ENCODE assay signal across 20 cellular contexts in the genomic region with DNA sequence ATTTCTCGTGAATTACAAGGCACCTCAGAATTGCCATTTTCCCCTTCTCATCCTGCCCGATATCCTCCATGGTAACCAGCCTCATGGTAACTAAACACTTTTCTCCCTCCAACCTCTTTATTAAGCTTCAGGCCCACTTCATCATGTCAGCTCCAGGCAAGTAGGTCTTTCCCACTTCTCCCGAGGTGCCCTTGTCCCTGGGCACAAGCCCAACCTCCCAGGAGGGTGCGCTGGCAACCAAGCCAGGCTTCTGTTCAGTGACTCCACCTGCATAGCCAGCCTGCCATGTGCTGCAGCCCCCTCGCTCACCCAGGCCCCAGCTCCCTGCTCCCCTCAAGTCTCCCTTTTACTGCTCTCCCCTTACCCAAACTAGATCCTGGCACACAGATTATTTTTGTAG. TPM values are rescaled to one million over a fixed set of nuclear protein-coding genes. Genes with fewer than 3 reads are reported as not detected.
DNase-seq lines count a peak whose midpoint lies in the region; ATAC-seq and TF ChIP-seq lines count a peak whose summit lies in the region.
"Had no signal": no experiment of that assay in that cellular context is flagged by ENCODE, and none has a peak within 500 bp of the region (broad histone marks: within the 10 kb centered on the region; RNA-seq: fewer than 3 reads in every experiment).

No MANE protein-coding gene starts in this region.

- dilution Hi-C loops in IMR-90 (cut with HindIII; ENCODE audit: low sequenced_read_pairs, unreplicated experiment) = no loop called here

- H2BK20ac ChIP-seq in IMR-90 (ENCODE audit: low read depth, low read length) = no peak overlapping the region

- H3K4me3 ChIP-seq in IMR-90 (ENCODE audit: insufficient read depth, low read depth, low read length) = no peak overlapping the region
- no peak overlapping the region for H3K4me3 ChIP-seq in right atrium auricular region
- H3K4me3 ChIP-seq in aorta (ENCODE audit: low read length in 2 of 2) = no peak overlapping the region
- H3K4me3 ChIP-seq: GM23248, Peyer's patch had no signal

- no peak overlapping the region for H3K27ac ChIP-seq in IMR-90 (ENCODE audit: insufficient read depth, low read length)
- H3K27ac ChIP-seq in right atrium auricular region = peak overlapping the region; percentile 52 to 63
- H3K27ac ChIP-seq in aorta (ENCODE audit: low read depth in 1 of 2, low read length in 2 of 2) = no peak overlapping the region
- H3K27ac ChIP-seq: GM23248, HL-60, Peyer's patch had no signal

- H3K4ac ChIP-seq in IMR-90 (ENCODE audit: low read depth, low read length) = peak overlapping the region; percentile 9; the same call in 1 of the 2 replicates

- no peak overlapping the region for H2AFZ ChIP-seq in IMR-90 (replicated peaks; ENCODE audit: low read length, poor library complexity)
- H2AFZ ChIP-seq: GM23248 had no signal

- in situ Hi-C loops in IMR-90 (cut with MboI; ENCODE audit: low sequenced_read_pairs) = no loop called here

- H3K14ac ChIP-seq in IMR-90 (replicated peaks; ENCODE audit: low read depth, low read length) = no peak overlapping the region

- no peak overlapping the region for H2BK15ac ChIP-seq in IMR-90 (ENCODE audit: low read depth, low read length)

- H3K9ac ChIP-seq in IMR-90 (ENCODE audit: low read depth, low read length) = no peak overlapping the region
- H3K9ac ChIP-seq: GM23248 had no signal

- H2BK5ac ChIP-seq in IMR-90 (ENCODE audit: low read depth, low read length, poor library complexity, severe bottlenecking) = no peak overlapping the region

- H3K9me1 ChIP-seq in IMR-90 (ENCODE audit: insufficient read depth, low read length) = peaks cover 25% of the 10 kb centered on the region

- WGBS in IMR-90 (ENCODE audit: extremely low coverage in 2 of 2, insufficient read length in 1 of 2), 2 experiments = 100% methylated on average over 2 of the region's 5 CpGs; no CpG with 5 or more reads in 1 of the 2 experiments
- 79 to 83% methylated on average over 5 of the region's 5 CpGs for WGBS in aorta, 2 donors

- H3K27me3 ChIP-seq in IMR-90 (ENCODE audit: control insufficient read depth, insufficient read depth, low read length) (no peaks in the 10 kb centered on the region), right atrium auricular region (no peaks in the 10 kb centered on the region), aorta (ENCODE audit: control insufficient read depth in 1 of 2, insufficient read depth in 2 of 2, low read length in 1 of 2) (no peaks in the 10 kb centered on the region)
- H3K27me3 ChIP-seq: Peyer's patch had no signal

- DNase-seq in Ammon's horn (ENCODE audit: low spot score) (peak; percentile 42), IMR-90 (no peak), cerebellar nuclear complex (lab: John Stamatoyannopoulos, UW) (peak; percentile 66 to 81), right atrium auricular region (ENCODE audit: low spot score) (no peak), aorta (no peak), DMS53 treated with DMSO at 0.1 percent for 48 hours (lab: John Stamatoyannopoulos, UW; ENCODE audit: unreplicated experiment) (no peak)
- DNase-seq: AML-193; CD4-positive, CD25-positive, alpha-beta regulatory T cell; DND-41; GF-D8; GM23248; KG1; NCI-H1105; NCI-H2029; NCI-H226; NCI-H774; Peyer's patch; SHP77 treated with DMSO at 0.1 percent for 48 hours had no signal

- no TSS peak for BruUV-seq in IMR-90 (replicated peaks; lab: Mats Ljungman, UMichigan)

- peaks cover 17 to 40% of the 10 kb centered on the region in 2 experiments; a peak in 3 of 4 replicates for H3K79me1 ChIP-seq in IMR-90 (ENCODE audit: low read depth in 1 of 2, low read length in 2 of 2)

- intact Hi-C loops in IMR-90 (cut with micrococcal nuclease) (no loop called here), aorta (cut with DNase I) (no loop called here)

- no peak overlapping the region for H3K4me2 ChIP-seq in IMR-90 (ENCODE audit: low read depth, low read length)

- H4K8ac ChIP-seq in IMR-90 (ENCODE audit: low read depth in 2 of 2, low read length in 2 of 2) = no peak overlapping the region

- no peak overlapping the region for H4K91ac ChIP-seq in IMR-90 (ENCODE audit: insufficient read depth, low read depth, low read length)

- ATAC-seq in IMR-90 (ENCODE audit: low read depth) (no peak), aorta (ENCODE audit: low FRiP score) (no peak), GM21367 (IDR thresholded peaks at IDR 0.05; ENCODE audit: unreplicated experiment) (no peak)

- peak overlapping the region; percentile 14; the same call in 1 of the 2 replicates for H2AK5ac ChIP-seq in IMR-90 (ENCODE audit: low read depth, low read length)

- H2BK120ac ChIP-seq in IMR-90 (ENCODE audit: low read depth, low read length) = no peak overlapping the region

- no peak for TF ChIP-seq POLR2A in IMR-90 (IDR thresholded peaks at IDR 0.05; ENCODE audit: low read depth, low read length)

- H3K9me3 ChIP-seq in IMR-90 (ENCODE audit: control insufficient read depth, insufficient read depth, low read length) (no peaks in the 10 kb centered on the region), right atrium auricular region (no peaks in the 10 kb centered on the region), aorta (ENCODE audit: control insufficient read depth, low read length) (no peaks in the 10 kb centered on the region)
- H3K9me3 ChIP-seq: Peyer's patch had no signal

- H4K20me1 ChIP-seq in IMR-90 (ENCODE audit: insufficient read depth, low read length) = peaks cover 3% of the 10 kb centered on the region; the same call in 1 of the 2 replicates

- no peak overlapping the region for H3K56ac ChIP-seq in IMR-90 (ENCODE audit: extremely low read depth, insufficient read depth, low read length)

- no peak overlapping the region for H2AK9ac ChIP-seq in IMR-90 (replicated peaks; ENCODE audit: low read depth, low read length, poor library complexity)

- H3K4me1 ChIP-seq in IMR-90 (ENCODE audit: control insufficient read depth, insufficient read depth, low read length) (peaks cover 35% of the 10 kb centered on the region), right atrium auricular region (peaks cover 0 to 61% of the 10 kb centered on the region in 2 donors), aorta (ENCODE audit: control insufficient read depth in 1 of 2, insufficient read depth in 2 of 2, low read length in 2 of 2) (peaks cover 0 to 2% of the 10 kb centered on the region in 2 donors)

- H3K23ac ChIP-seq in IMR-90 (ENCODE audit: low read depth, low read length) = no peak overlapping the region

- CTCF ChIA-PET in IMR-90 (lab: Yijun Ruan, JAX) = no interaction called here

- TF ChIP-seq CTCF in IMR-90 (conservative IDR thresholded peaks at IDR 0.05; ENCODE audit: low read depth, low read length) (no peak), right atrium auricular region (IDR thresholded peaks at IDR 0.05) (no peak)

- POLR2A ChIA-PET in IMR-90 (lab: Charles Lee; ENCODE audit: unreplicated experiment) = no interaction called here

- H3K18ac ChIP-seq in IMR-90 (ENCODE audit: low read depth, low read length) = no peak overlapping the region

- no peak for TF ChIP-seq RAD21 in IMR-90 (IDR thresholded peaks at IDR 0.05; ENCODE audit: low read length)

- H3K36me3 ChIP-seq in IMR-90 (ENCODE audit: control insufficient read depth, insufficient read depth, low read length) (peaks cover 5% of the 10 kb centered on the region), right atrium auricular region (peaks cover 8% of the 10 kb centered on the region), aorta (ENCODE audit: control insufficient read depth in 1 of 2, insufficient read depth in 2 of 2, low read length in 1 of 2) (no peaks in the 10 kb centered on the region)
- H3K36me3 ChIP-seq: Peyer's patch had no signal

- H4K5ac ChIP-seq in IMR-90 (ENCODE audit: low read depth, low read length) = 0 out of 2 replicates have a peak overlapping the region, but pooled peaks have one; percentile 25

TF ChIP-seq in IMR-90, 13 proteins besides CTCF, POLR2A, EP300 and RAD21:
- no peak for TF ChIP-seq BHLHE40 (IDR thresholded peaks at IDR 0.05; ENCODE audit: low read depth, low read length)
- no peak for TF ChIP-seq CHD1 (IDR thresholded peaks at IDR 0.05; ENCODE audit: low read depth, low read length)

RNA-seq across cellular contexts. Expression of gene AFAP1L1, which starts 47.4 kb away (rescaled TPM):
- total RNA-seq in IMR-90 (2012; rRNA removed) = 5.3 and 5.7 TPM in 2 replicates
- polyA plus RNA-seq in IMR-90 (2012; rRNA removed) = 2.9 and 3.3 TPM in 2 replicates
- 2.4 and 2.9 TPM in 2 replicates for polyA plus RNA-seq in IMR-90 (2012; cell fraction: cytosol; rRNA removed)
- polyA plus RNA-seq in IMR-90 (2012; cell fraction: nucleus; rRNA removed; ENCODE audit: low replicate concordance) = 2.3 and 2.4 TPM in 2 replicates
- 10 to 100 TPM; 45.6 to 48.9 TPM for total RNA-seq in right atrium auricular region
- 10 to 100 TPM; 12.3 to 27.9 TPM for total RNA-seq in aorta
- polyA plus RNA-seq in aorta = 1 to 10 TPM; 1.3 to 3.0 TPM
- total RNA-seq: CD4-positive, CD25-positive, alpha-beta regulatory T cell had no signal

Comparison
In these comparisons a context has a peak if more than half of its experiments do, and no peak if none do; other contexts are left out.
1. DNase-seq: peak in Ammon's horn (single experiment) and cerebellar nuclear complex (2 of 2); none in IMR-90 (single experiment), right atrium auricular region (single experiment), aorta (0 of 2) and DMS53 treated with DMSO at 0.1 percent for 48 hours (single experiment).
2. H3K27ac ChIP-seq: peak in right atrium auricular region (2 of 2); none in IMR-90 (single experiment) and aorta (0 of 2).